1 cellular context compared by ENCODE assay signal in the genomic region with DNA sequence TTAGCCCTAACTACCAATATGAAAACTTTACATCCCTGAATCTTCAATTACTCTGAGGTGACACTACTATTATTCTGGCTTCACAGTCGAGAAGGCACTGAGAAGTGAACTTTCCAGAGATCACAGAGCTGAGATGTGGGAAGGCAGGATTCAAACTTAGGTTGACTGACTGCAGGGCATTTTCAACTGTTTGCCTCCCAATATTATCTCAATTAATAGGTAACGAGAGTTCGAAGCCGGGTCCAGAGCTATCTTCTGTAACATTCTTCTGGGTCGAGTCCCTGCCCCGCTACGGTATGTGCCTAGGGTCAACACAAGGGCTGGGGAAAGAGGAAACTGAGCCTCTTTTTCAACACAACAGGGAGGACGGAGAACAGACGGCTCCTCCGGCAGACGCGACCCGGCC.
TF ChIP-seq lines count a peak whose summit lies in the region.

No MANE protein-coding gene starts in this region.

TF ChIP-seq in GM23338, 12 proteins besides CTCF, POLR2A, EP300 and RAD21 (continued from another document):
- TF ChIP-seq NANOG (IDR thresholded peaks at IDR 0.05; ENCODE audit: borderline replicate concordance) (no peak), STAT1 (IDR thresholded peaks at IDR 0.05; ENCODE audit: unreplicated experiment) (no peak), CREB1 (CRISPR knock-in tag; IDR thresholded peaks at IDR 0.05; ENCODE audit: low read depth) (no peak)
- TF ChIP-seq, protein P1, sequence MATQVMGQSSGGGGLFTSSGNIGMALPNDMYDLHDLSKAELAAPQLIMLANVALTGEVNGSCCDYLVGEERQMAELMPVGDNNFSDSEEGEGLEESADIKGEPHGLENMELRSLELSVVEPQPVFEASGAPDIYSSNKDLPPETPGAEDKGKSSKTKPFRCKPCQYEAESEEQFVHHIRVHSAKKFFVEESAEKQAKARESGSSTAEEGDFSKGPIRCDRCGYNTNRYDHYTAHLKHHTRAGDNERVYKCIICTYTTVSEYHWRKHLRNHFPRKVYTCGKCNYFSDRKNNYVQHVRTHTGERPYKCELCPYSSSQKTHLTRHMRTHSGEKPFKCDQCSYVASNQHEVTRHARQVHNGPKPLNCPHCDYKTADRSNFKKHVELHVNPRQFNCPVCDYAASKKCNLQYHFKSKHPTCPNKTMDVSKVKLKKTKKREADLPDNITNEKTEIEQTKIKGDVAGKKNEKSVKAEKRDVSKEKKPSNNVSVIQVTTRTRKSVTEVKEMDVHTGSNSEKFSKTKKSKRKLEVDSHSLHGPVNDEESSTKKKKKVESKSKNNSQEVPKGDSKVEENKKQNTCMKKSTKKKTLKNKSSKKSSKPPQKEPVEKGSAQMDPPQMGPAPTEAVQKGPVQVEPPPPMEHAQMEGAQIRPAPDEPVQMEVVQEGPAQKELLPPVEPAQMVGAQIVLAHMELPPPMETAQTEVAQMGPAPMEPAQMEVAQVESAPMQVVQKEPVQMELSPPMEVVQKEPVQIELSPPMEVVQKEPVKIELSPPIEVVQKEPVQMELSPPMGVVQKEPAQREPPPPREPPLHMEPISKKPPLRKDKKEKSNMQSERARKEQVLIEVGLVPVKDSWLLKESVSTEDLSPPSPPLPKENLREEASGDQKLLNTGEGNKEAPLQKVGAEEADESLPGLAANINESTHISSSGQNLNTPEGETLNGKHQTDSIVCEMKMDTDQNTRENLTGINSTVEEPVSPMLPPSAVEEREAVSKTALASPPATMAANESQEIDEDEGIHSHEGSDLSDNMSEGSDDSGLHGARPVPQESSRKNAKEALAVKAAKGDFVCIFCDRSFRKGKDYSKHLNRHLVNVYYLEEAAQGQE (IDR thresholded peaks at IDR 0.05; ENCODE audit: unreplicated experiment), result no peak
TF ChIP-seq in GM23338: peak in this region for 0.
